Comparison of ENCODE assay signal across 12 cellular contexts in the genomic region with DNA sequence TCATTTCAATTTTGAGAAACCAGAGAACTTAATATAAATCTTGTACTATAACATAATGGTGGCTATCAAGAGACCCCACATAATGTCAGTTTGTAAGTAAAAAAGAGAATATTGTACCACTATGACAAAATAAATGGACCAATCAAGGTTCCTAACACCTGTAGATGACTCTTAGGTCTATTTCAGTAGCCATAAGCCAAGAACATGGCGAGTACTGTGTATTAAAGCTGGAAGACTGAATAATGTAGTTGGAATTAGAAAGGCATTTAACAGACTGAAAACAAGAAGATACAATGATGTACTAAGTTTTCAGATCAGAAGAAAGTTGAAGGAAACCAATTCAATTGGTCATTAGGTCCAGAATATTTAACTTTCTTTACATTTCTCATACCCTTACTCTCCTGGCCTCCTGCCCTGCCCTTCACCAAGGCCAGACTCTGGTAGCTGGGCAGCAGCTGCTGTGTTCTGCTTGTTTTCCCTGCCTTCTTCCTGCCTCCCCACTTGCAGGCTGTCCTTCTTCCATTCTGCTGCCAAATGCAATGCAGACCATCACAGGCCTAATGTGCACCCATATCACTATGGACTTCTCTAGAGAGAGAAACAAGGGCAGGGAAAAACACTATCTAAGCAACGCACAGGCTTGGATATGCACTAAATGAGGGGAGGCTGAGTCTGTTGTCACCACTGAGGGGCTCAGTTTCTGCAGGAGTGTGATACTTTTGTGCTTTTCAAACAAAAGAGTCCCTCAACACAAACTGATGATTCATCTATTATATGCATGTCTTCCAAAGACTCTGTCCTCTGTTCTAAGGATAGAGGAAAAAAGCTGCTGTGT.
DNase-seq lines count a peak whose midpoint lies in the region; ATAC-seq and TF ChIP-seq lines count a peak whose summit lies in the region.
"Had no signal": no experiment of that assay in that cellular context is flagged by ENCODE, and none has a peak within 500 bp of the region (broad histone marks: within the 10 kb centered on the region; RNA-seq: fewer than 3 reads in every experiment).

No MANE protein-coding gene starts in this region.

- CTCF ChIA-PET in activated CD8-positive, alpha-beta T cell treated with anti-CD3 and anti-CD28 coated beads for 36 hours (lab: Charles Lee): interaction anchor here (0.9 to 1.4 kb wide), 2 partner anchors 10 to 35 kb away, joined by 3 read pairs; no protein-coding TSS in a partner anchor

- peaks cover 8% of the 10 kb centered on the region for H3K36me3 Mint-ChIP-seq in stimulated activated naive CD8-positive, alpha-beta T cell treated with anti-CD3 and anti-CD28 coated beads, Interleukin-15, Interleukin-2, amounts not matched to agents 100 ng/mL and 50 ng/mL, for 24 hours (ENCODE audit: low read depth)
- H3K36me3 Mint-ChIP-seq in chondrocyte (ENCODE audit: low read depth) (peaks cover 3% of the 10 kb centered on the region), type B pancreatic cell (no peaks in the 10 kb centered on the region)
- H3K36me3 Mint-ChIP-seq in activated CD8-positive, alpha-beta T cell treated with anti-CD3 and anti-CD28 coated beads for 36 hours (ENCODE audit: low read depth): peaks cover 10% of the 10 kb centered on the region

- POLR2A ChIA-PET in activated CD8-positive, alpha-beta T cell treated with anti-CD3 and anti-CD28 coated beads for 36 hours (lab: Charles Lee): no interaction called here

- TF ChIP-seq CTCF in chondrocyte (IDR thresholded peaks at IDR 0.05) (no peak), type B pancreatic cell (conservative IDR thresholded peaks at IDR 0.05) (no peak)
- TF ChIP-seq CTCF in activated CD8-positive, alpha-beta T cell treated with anti-CD3 and anti-CD28 coated beads for 36 hours (IDR thresholded peaks at IDR 0.05): no peak

- H3K27ac Mint-ChIP-seq in stimulated activated naive CD8-positive, alpha-beta T cell treated with anti-CD3 and anti-CD28 coated beads, Interleukin-15, Interleukin-2, amounts not matched to agents 100 ng/mL and 50 ng/mL, for 24 hours: peak overlapping the region; percentile 41
- H3K27ac Mint-ChIP-seq in chondrocyte (ENCODE audit: unreplicated experiment) (peak overlapping the region; percentile 58), type B pancreatic cell (no peak overlapping the region)
- no peak overlapping the region for H3K27ac Mint-ChIP-seq in activated CD8-positive, alpha-beta T cell treated with anti-CD3 and anti-CD28 coated beads for 36 hours
- H3K27ac Mint-ChIP-seq: activated naive CD4-positive, alpha-beta T cell treated with anti-CD3 and anti-CD28 coated beads, Interleukin-2, amount 10 ng/mL, durations not matched to agents 7 days and 5 days had no signal

- intact Hi-C loops in activated CD8-positive, alpha-beta T cell treated with anti-CD3 and anti-CD28 coated beads for 36 hours (cut with micrococcal nuclease): no loop called here

- H3K4me1 Mint-ChIP-seq in stimulated activated naive CD8-positive, alpha-beta T cell treated with anti-CD3 and anti-CD28 coated beads, Interleukin-15, Interleukin-2, amounts not matched to agents 100 ng/mL and 50 ng/mL, for 24 hours (ENCODE audit: low read depth): peaks cover 61% of the 10 kb centered on the region
- H3K4me1 Mint-ChIP-seq in chondrocyte (ENCODE audit: low read depth) (peaks cover 79% of the 10 kb centered on the region), type B pancreatic cell (ENCODE audit: unreplicated experiment) (peaks cover 21% of the 10 kb centered on the region)
- peaks cover 70% of the 10 kb centered on the region for H3K4me1 Mint-ChIP-seq in activated CD8-positive, alpha-beta T cell treated with anti-CD3 and anti-CD28 coated beads for 36 hours (ENCODE audit: low read depth)

- no peak for DNase-seq in stimulated activated naive CD8-positive, alpha-beta T cell treated with anti-CD3 and anti-CD28 coated beads, Interleukin-15, Interleukin-2, amounts not matched to agents 100 U/mL and 50 U/mL, for 24 hours
- no peak for DNase-seq in chondrocyte (ENCODE audit: low spot score)
- DNase-seq in medulla oblongata (ENCODE audit: extremely low spot score): peak; percentile 62
- no peak for DNase-seq in type B pancreatic cell (ENCODE audit: extremely low spot score, unreplicated experiment)
- DNase-seq in activated CD8-positive, alpha-beta T cell treated with anti-CD3 and anti-CD28 coated beads for 36 hours: no peak
- DNase-seq: activated CD8-positive, alpha-beta memory T cell treated with anti-CD3 and anti-CD28 coated beads, Interleukin-2, amount 50 U/mL, for 48 hours; activated naive CD4-positive, alpha-beta T cell treated with anti-CD3 and anti-CD28 coated beads, Interleukin-2, amount 10 ng/mL, durations not matched to agents 7 days and 5 days; NCI-H1930; NCI-H524 treated with DMSO at 0.1 percent for 48 hours had no signal

- H3K27me3 Mint-ChIP-seq in stimulated activated naive CD8-positive, alpha-beta T cell treated with anti-CD3 and anti-CD28 coated beads, Interleukin-15, Interleukin-2, amounts not matched to agents 100 ng/mL and 50 ng/mL, for 24 hours: no peaks in the 10 kb centered on the region
- H3K27me3 Mint-ChIP-seq in chondrocyte (ENCODE audit: low read depth) (no peaks in the 10 kb centered on the region), type B pancreatic cell (peaks cover 2% of the 10 kb centered on the region)
- no peaks in the 10 kb centered on the region for H3K27me3 Mint-ChIP-seq in activated CD8-positive, alpha-beta T cell treated with anti-CD3 and anti-CD28 coated beads for 36 hours

- H3K27ac ChIP-seq in temporal lobe (ENCODE audit: low read depth, low read length): peak overlapping the region; percentile 97

- no peak overlapping the region for H3K4me3 Mint-ChIP-seq in stimulated activated naive CD8-positive, alpha-beta T cell treated with anti-CD3 and anti-CD28 coated beads, Interleukin-15, Interleukin-2, amounts not matched to agents 100 ng/mL and 50 ng/mL, for 24 hours
- H3K4me3 Mint-ChIP-seq in chondrocyte (ENCODE audit: unreplicated experiment): no peak overlapping the region
- H3K4me3 Mint-ChIP-seq in type B pancreatic cell: no peak overlapping the region
- no peak overlapping the region for H3K4me3 Mint-ChIP-seq in activated CD8-positive, alpha-beta T cell treated with anti-CD3 and anti-CD28 coated beads for 36 hours
- H3K4me3 Mint-ChIP-seq: activated naive CD4-positive, alpha-beta T cell treated with anti-CD3 and anti-CD28 coated beads, Interleukin-2, amount 10 ng/mL, durations not matched to agents 7 days and 5 days had no signal

- ATAC-seq in stimulated activated naive CD8-positive, alpha-beta T cell treated with anti-CD3 and anti-CD28 coated beads, Interleukin-15, Interleukin-2, amounts not matched to agents 100 U/mL and 50 U/mL, for 24 hours: no peak
- ATAC-seq in GM21737 (IDR thresholded peaks at IDR 0.05; ENCODE audit: unreplicated experiment): no peak
- ATAC-seq in activated CD8-positive, alpha-beta T cell treated with anti-CD3 and anti-CD28 coated beads for 36 hours: no peak

- H3K9me3 Mint-ChIP-seq in stimulated activated naive CD8-positive, alpha-beta T cell treated with anti-CD3 and anti-CD28 coated beads, Interleukin-15, Interleukin-2, amounts not matched to agents 100 ng/mL and 50 ng/mL, for 24 hours: peaks cover 5% of the 10 kb centered on the region
- H3K9me3 Mint-ChIP-seq in chondrocyte (ENCODE audit: low read depth): no peaks in the 10 kb centered on the region
- H3K9me3 Mint-ChIP-seq in type B pancreatic cell: peaks cover 8% of the 10 kb centered on the region
- no peaks in the 10 kb centered on the region for H3K9me3 Mint-ChIP-seq in activated CD8-positive, alpha-beta T cell treated with anti-CD3 and anti-CD28 coated beads for 36 hours
- H3K9me3 Mint-ChIP-seq: activated naive CD4-positive, alpha-beta T cell treated with anti-CD3 and anti-CD28 coated beads, Interleukin-2, amount 10 ng/mL, durations not matched to agents 7 days and 5 days had no signal

Comparison
In these comparisons a context has a peak if more than half of its experiments do, and no peak if none do; other contexts are left out.
1. H3K27ac Mint-ChIP-seq: peak in stimulated activated naive CD8-positive, alpha-beta T cell treated with anti-CD3 and anti-CD28 coated beads, Interleukin-15, Interleukin-2, amounts not matched to agents 100 ng/mL and 50 ng/mL, for 24 hours (single experiment) and chondrocyte (single experiment); none in type B pancreatic cell (single experiment) and activated CD8-positive, alpha-beta T cell treated with anti-CD3 and anti-CD28 coated beads for 36 hours (single experiment).